In the genomic region with DNA sequence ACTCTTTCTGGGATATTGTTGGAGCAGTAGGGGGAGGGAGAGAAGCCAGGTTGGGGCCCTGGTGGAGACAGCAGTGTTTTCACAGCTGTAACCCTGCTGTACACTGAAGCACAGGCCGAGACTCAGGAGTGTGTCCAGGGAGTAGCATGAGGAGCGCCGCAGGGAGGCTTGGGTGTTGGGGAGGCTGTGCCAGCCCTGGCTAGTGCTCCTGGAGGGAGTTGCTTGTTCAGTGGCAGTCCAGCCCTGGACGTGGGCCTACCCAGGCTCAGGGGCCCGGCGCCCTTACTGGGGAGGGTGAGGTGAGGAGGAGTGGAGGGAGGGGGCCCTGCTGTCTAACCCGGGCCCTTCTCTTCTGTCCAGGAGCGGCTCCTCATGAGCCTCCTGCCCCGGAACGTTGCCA, we compare ENCODE assay signal across 1 cellular context.
TF ChIP-seq lines count a peak whose summit lies in the region.

No MANE protein-coding gene starts in this region.

TF ChIP-seq in HepG2, 621 proteins besides CTCF, POLR2A, EP300 and RAD21 (continued from another document):
- TF ChIP-seq, protein P1, sequence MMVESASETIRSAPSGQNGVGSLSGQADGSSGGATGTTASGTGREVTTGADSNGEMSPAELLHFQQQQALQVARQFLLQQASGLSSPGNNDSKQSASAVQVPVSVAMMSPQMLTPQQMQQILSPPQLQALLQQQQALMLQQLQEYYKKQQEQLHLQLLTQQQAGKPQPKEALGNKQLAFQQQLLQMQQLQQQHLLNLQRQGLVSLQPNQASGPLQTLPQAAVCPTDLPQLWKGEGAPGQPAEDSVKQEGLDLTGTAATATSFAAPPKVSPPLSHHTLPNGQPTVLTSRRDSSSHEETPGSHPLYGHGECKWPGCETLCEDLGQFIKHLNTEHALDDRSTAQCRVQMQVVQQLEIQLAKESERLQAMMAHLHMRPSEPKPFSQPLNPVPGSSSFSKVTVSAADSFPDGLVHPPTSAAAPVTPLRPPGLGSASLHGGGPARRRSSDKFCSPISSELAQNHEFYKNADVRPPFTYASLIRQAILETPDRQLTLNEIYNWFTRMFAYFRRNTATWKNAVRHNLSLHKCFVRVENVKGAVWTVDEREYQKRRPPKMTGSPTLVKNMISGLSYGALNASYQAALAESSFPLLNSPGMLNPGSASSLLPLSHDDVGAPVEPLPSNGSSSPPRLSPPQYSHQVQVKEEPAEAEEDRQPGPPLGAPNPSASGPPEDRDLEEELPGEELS (CRISPR knock-in tag; IDR thresholded peaks at IDR 0.05), result no peak
- no peak for TF ChIP-seq ZNF614 (CRISPR knock-in tag; IDR thresholded peaks at IDR 0.05; ENCODE audit: borderline replicate concordance)
- TF ChIP-seq NR1H2 (CRISPR knock-in tag; IDR thresholded peaks at IDR 0.05; ENCODE audit: borderline replicate concordance, low read depth), result no peak
- no peak for TF ChIP-seq ZNF724P (CRISPR knock-in tag; IDR thresholded peaks at IDR 0.05; ENCODE audit: borderline replicate concordance)
- TF ChIP-seq MAFK (conservative IDR thresholded peaks at IDR 0.05 in 1 of 2, IDR thresholded peaks at IDR 0.05 in 1 of 2; ENCODE audit: low read length in 2 of 2), result no peak
- no peak for TF ChIP-seq ZNF446 (CRISPR knock-in tag; IDR thresholded peaks at IDR 0.05)
- no peak for TF ChIP-seq ZNF749 (CRISPR knock-in tag; IDR thresholded peaks at IDR 0.05; ENCODE audit: borderline replicate concordance)
- TF ChIP-seq KLF16 (CRISPR knock-in tag; IDR thresholded peaks at IDR 0.05), result no peak
- TF ChIP-seq, protein P2, sequence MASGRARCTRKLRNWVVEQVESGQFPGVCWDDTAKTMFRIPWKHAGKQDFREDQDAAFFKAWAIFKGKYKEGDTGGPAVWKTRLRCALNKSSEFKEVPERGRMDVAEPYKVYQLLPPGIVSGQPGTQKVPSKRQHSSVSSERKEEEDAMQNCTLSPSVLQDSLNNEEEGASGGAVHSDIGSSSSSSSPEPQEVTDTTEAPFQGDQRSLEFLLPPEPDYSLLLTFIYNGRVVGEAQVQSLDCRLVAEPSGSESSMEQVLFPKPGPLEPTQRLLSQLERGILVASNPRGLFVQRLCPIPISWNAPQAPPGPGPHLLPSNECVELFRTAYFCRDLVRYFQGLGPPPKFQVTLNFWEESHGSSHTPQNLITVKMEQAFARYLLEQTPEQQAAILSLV (CRISPR knock-in tag; IDR thresholded peaks at IDR 0.05; ENCODE audit: borderline replicate concordance), result no peak
